In the genomic region with DNA sequence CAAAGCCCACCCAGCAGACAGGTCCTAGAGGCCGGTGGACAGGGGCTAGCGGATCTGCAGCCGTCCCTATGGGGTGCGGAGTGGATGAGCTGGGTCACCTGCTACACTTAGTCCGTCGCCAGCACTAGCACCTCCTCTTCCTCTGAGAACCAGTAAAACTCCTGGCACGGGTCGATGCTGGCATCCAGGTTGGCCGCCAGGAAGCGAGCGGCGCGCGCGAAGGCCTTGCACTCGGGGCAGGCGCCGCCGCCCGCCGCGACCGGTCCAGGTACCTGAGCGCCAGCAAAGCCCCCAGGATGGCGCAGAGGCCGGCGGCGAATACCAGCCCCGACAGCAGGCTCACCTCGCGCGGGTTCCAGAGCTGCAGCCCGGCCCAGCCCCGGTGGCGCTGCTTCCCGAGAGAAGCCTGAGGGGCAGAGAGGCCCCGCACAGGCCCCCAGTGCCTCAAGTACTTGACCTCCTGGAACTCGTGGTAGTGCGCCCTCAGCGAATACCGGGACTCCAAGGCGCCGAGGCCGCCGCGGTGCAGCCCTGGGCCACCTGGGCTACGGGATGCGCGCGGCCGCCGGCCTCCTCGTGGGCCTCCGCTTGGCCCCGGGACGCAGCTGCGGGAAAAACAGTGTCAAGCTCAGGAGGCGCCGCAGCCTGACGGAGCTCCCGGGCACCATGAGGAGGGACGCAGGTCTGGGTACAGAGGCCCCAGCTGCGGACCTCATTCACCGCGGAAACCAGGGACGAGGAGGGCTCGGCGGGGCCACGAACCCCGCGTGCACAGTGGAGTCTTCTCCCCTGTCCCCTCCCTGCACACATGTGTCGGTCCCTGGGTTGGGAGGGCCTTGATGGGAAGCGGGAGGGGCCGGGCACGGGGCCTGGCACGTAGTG, we compare ENCODE assay signal across 19 cellular contexts. TPM values are rescaled to one million over a fixed set of nuclear protein-coding genes. Genes with fewer than 3 reads are reported as not detected.
DNase-seq lines count a peak whose midpoint lies in the region; ATAC-seq, FAIRE-seq and TF ChIP-seq lines count a peak whose summit lies in the region.
"Had no signal": no experiment of that assay in that cellular context is flagged by ENCODE, and none has a peak within 500 bp of the region (broad histone marks: within the 10 kb centered on the region; RNA-seq: fewer than 3 reads in every experiment).

No MANE protein-coding gene starts in this region.

- H3K27ac ChIP-seq in suprapubic skin = no peak overlapping the region
- H3K27ac ChIP-seq: C4-2B, epithelial cell of prostate, HL-60 had no signal

- H3K4me3 ChIP-seq in suprapubic skin = peak overlapping the region; percentile 33

- DNase-seq in activated naive CD8-positive, alpha-beta T cell treated with anti-CD3 and anti-CD28 coated beads, Interleukin-2, amount 10 ng/mL, durations not matched to agents 7 days and 5 days = peak; percentile 36
- no peak for DNase-seq in activated naive CD8-positive, alpha-beta T cell treated with anti-CD3 and anti-CD28 coated beads for 36 hours
- DNase-seq in NCI-H510A treated with DMSO at 0.1 percent for 48 hours (lab: John Stamatoyannopoulos, UW) = peak; percentile 81
- peak; percentile 61 for DNase-seq in iPS-NIHi11 (ENCODE audit: low spot score)
- peak; percentile 54 to 77 for DNase-seq in suprapubic skin (ENCODE audit: low spot score in 2 of 2)
- no peak for DNase-seq in NCI-H82 treated with DMSO at 0.1 percent for 48 hours (lab: John Stamatoyannopoulos, UW; ENCODE audit: unreplicated experiment)
- no peak for DNase-seq in CD1c-positive myeloid dendritic cell (ENCODE audit: extremely low spot score)
- DNase-seq in GM19239 (ENCODE audit: insufficient read length, low spot score) = no peak
- DNase-seq: activated CD4-positive, alpha-beta T cell treated with anti-CD3 and anti-CD28 coated beads, Interleukin-2, amount 10 ng/mL, durations not matched to agents 24 days and 14 days; GOT3; NCI-H446; T-helper 1 cell had no signal

- POLR2A ChIA-PET in activated naive CD8-positive, alpha-beta T cell treated with anti-CD3 and anti-CD28 coated beads, Interleukin-2, amount 10 ng/mL, durations not matched to agents 7 days and 5 days (lab: Charles Lee) = no interaction called here

- no peak for TF ChIP-seq POLR2A in suprapubic skin (IDR thresholded peaks at IDR 0.05)

- TF ChIP-seq EP300 in suprapubic skin (IDR thresholded peaks at IDR 0.05) = no peak

- H3K36me3 Mint-ChIP-seq in activated naive CD8-positive, alpha-beta T cell treated with anti-CD3 and anti-CD28 coated beads, Interleukin-2, amount 10 ng/mL, durations not matched to agents 7 days and 5 days = no peaks in the 10 kb centered on the region
- no peaks in the 10 kb centered on the region for H3K36me3 Mint-ChIP-seq in activated naive CD8-positive, alpha-beta T cell treated with anti-CD3 and anti-CD28 coated beads for 36 hours

- 34% methylated on average over 7 of the region's 76 CpGs for WGBS in suprapubic skin

- FAIRE-seq in GM19239 (lab: Jason Lieb, UNC) = no peak

- H3K27ac Mint-ChIP-seq in activated naive CD8-positive, alpha-beta T cell treated with anti-CD3 and anti-CD28 coated beads, Interleukin-2, amount 10 ng/mL, durations not matched to agents 7 days and 5 days = no peak overlapping the region
- H3K27ac Mint-ChIP-seq in activated naive CD8-positive, alpha-beta T cell treated with anti-CD3 and anti-CD28 coated beads for 36 hours = no peak overlapping the region
- H3K27ac Mint-ChIP-seq: activated CD4-positive, alpha-beta T cell treated with anti-CD3 and anti-CD28 coated beads, Interleukin-2, amount 10 ng/mL, durations not matched to agents 24 days and 14 days had no signal

- peaks cover 6% of the 10 kb centered on the region for H3K4me1 Mint-ChIP-seq in activated naive CD8-positive, alpha-beta T cell treated with anti-CD3 and anti-CD28 coated beads, Interleukin-2, amount 10 ng/mL, durations not matched to agents 7 days and 5 days
- peaks cover 1% of the 10 kb centered on the region for H3K4me1 Mint-ChIP-seq in activated naive CD8-positive, alpha-beta T cell treated with anti-CD3 and anti-CD28 coated beads for 36 hours
- H3K4me1 Mint-ChIP-seq: central memory CD8-positive, alpha-beta T cell; neural crest cell had no signal

- no peaks in the 10 kb centered on the region for H3K9me3 Mint-ChIP-seq in activated naive CD8-positive, alpha-beta T cell treated with anti-CD3 and anti-CD28 coated beads, Interleukin-2, amount 10 ng/mL, durations not matched to agents 7 days and 5 days
- H3K9me3 Mint-ChIP-seq in activated naive CD8-positive, alpha-beta T cell treated with anti-CD3 and anti-CD28 coated beads for 36 hours = no peaks in the 10 kb centered on the region
- H3K9me3 Mint-ChIP-seq: activated CD4-positive, alpha-beta T cell treated with anti-CD3 and anti-CD28 coated beads, Interleukin-2, amount 10 ng/mL, durations not matched to agents 24 days and 14 days; central memory CD8-positive, alpha-beta T cell; neural crest cell had no signal

- no peaks in the 10 kb centered on the region for H3K36me3 ChIP-seq in suprapubic skin

- no peak overlapping the region for H3K4me3 Mint-ChIP-seq in activated naive CD8-positive, alpha-beta T cell treated with anti-CD3 and anti-CD28 coated beads, Interleukin-2, amount 10 ng/mL, durations not matched to agents 7 days and 5 days
- no peak overlapping the region for H3K4me3 Mint-ChIP-seq in activated naive CD8-positive, alpha-beta T cell treated with anti-CD3 and anti-CD28 coated beads for 36 hours
- H3K4me3 Mint-ChIP-seq: activated CD4-positive, alpha-beta T cell treated with anti-CD3 and anti-CD28 coated beads, Interleukin-2, amount 10 ng/mL, durations not matched to agents 24 days and 14 days; central memory CD8-positive, alpha-beta T cell; neural crest cell had no signal

- peaks cover 30% of the 10 kb centered on the region for H3K4me1 ChIP-seq in suprapubic skin

- H3K27me3 ChIP-seq in suprapubic skin = peaks cover 55% of the 10 kb centered on the region

- no peak for TF ChIP-seq CTCF in suprapubic skin (IDR thresholded peaks at IDR 0.05)

- peak; percentile 17 for ATAC-seq in activated naive CD8-positive, alpha-beta T cell treated with anti-CD3 and anti-CD28 coated beads, Interleukin-2, amount 10 ng/mL, durations not matched to agents 7 days and 5 days (ENCODE audit: low read depth)

- H3K9me3 ChIP-seq in suprapubic skin = no peaks in the 10 kb centered on the region

- peaks cover 29% of the 10 kb centered on the region for H3K27me3 Mint-ChIP-seq in activated naive CD8-positive, alpha-beta T cell treated with anti-CD3 and anti-CD28 coated beads, Interleukin-2, amount 10 ng/mL, durations not matched to agents 7 days and 5 days
- peaks cover 33% of the 10 kb centered on the region for H3K27me3 Mint-ChIP-seq in activated naive CD8-positive, alpha-beta T cell treated with anti-CD3 and anti-CD28 coated beads for 36 hours

RNA-seq across cellular contexts. Expression of a gene that starts 27.5 kb away (rescaled TPM):
- not detected for total RNA-seq in activated naive CD8-positive, alpha-beta T cell treated with anti-CD3 and anti-CD28 coated beads, Interleukin-2, amount 10 ng/mL, durations not matched to agents 7 days and 5 days
- not detected for total RNA-seq in activated naive CD8-positive, alpha-beta T cell treated with anti-CD3 and anti-CD28 coated beads for 36 hours
- not detected for total RNA-seq in suprapubic skin
- total RNA-seq: activated CD4-positive, alpha-beta T cell treated with anti-CD3 and anti-CD28 coated beads, Interleukin-2, amount 10 ng/mL, durations not matched to agents 24 days and 14 days; liver; neural crest cell; skeletal muscle tissue had no signal

RNA-seq across cellular contexts. Expression of a gene that starts 55.6 kb away (rescaled TPM):
- not detected for total RNA-seq in activated naive CD8-positive, alpha-beta T cell treated with anti-CD3 and anti-CD28 coated beads, Interleukin-2, amount 10 ng/mL, durations not matched to agents 7 days and 5 days
- not detected for total RNA-seq in activated naive CD8-positive, alpha-beta T cell treated with anti-CD3 and anti-CD28 coated beads for 36 hours
- total RNA-seq in suprapubic skin = not detected
- total RNA-seq: activated CD4-positive, alpha-beta T cell treated with anti-CD3 and anti-CD28 coated beads, Interleukin-2, amount 10 ng/mL, durations not matched to agents 24 days and 14 days; liver; neural crest cell; skeletal muscle tissue had no signal

Comparison
In these comparisons a context has a peak if more than half of its experiments do, and no peak if none do; other contexts are left out.
1. DNase-seq: peak in activated naive CD8-positive, alpha-beta T cell treated with anti-CD3 and anti-CD28 coated beads, Interleukin-2, amount 10 ng/mL, durations not matched to agents 7 days and 5 days (single experiment), NCI-H510A treated with DMSO at 0.1 percent for 48 hours (single experiment), iPS-NIHi11 (single experiment) and suprapubic skin (2 of 2); none in activated naive CD8-positive, alpha-beta T cell treated with anti-CD3 and anti-CD28 coated beads for 36 hours (single experiment), NCI-H82 treated with DMSO at 0.1 percent for 48 hours (single experiment), CD1c-positive myeloid dendritic cell (single experiment) and GM19239 (single experiment).